11 cellular contexts compared by ENCODE assay signal in the genomic region with DNA sequence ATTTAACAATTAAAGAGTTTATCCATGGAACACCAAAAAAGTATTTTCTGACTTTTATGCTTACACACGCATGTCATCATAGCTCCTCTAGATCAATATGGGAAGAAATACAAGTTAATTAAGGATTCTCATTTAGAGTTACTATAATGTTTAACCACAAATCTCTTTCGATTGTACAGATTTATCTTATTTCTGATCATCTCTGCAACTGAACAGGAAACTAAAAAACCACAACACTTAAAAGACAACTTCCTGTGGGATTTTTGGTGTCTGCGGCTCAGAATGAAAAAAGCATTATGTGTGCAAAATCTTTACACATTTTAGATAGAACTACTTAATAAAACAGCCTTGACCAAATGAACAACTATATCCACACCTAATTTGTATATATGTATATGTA. TPM values are rescaled to one million over a fixed set of nuclear protein-coding genes. Genes with fewer than 3 reads are reported as not detected.
DNase-seq lines count a peak whose midpoint lies in the region; ATAC-seq and TF ChIP-seq lines count a peak whose summit lies in the region.
"Had no signal": no experiment of that assay in that cellular context is flagged by ENCODE, and none has a peak within 500 bp of the region (broad histone marks: within the 10 kb centered on the region; RNA-seq: fewer than 3 reads in every experiment).

No MANE protein-coding gene starts in this region.

- H3K4me1 ChIP-seq in A673 (ENCODE audit: insufficient read depth, low read length, poor library complexity, severe bottlenecking) (peaks cover 29% of the 10 kb centered on the region), thyroid gland (peaks cover 5 to 6% of the 10 kb centered on the region in 2 donors), upper lobe of left lung (peaks cover 17 to 32% (median 22%) of the 10 kb centered on the region in 4 donors), sigmoid colon (peaks cover 0 to 14% (median 13%) of the 10 kb centered on the region in 4 donors)

- H3K36me3 Mint-ChIP-seq in activated CD8-positive, alpha-beta T cell treated with anti-CD3 and anti-CD28 coated beads for 36 hours (ENCODE audit: low read depth) = peaks cover 6% of the 10 kb centered on the region

- H3K4me3 ChIP-seq in A673 (ENCODE audit: low read depth, low read length, poor library complexity, severe bottlenecking) = no peak overlapping the region
- no peak overlapping the region for H3K4me3 ChIP-seq in thyroid gland (replicated peaks in 1 of 3)
- no peak overlapping the region for H3K4me3 ChIP-seq in upper lobe of left lung
- H3K4me3 ChIP-seq in sigmoid colon = no peak overlapping the region
- H3K4me3 ChIP-seq: lung, right lobe of liver had no signal

- WGBS in thyroid gland, 2 donors = 52 to 61% methylated on average over 3 of the region's 3 CpGs
- 34% methylated on average over 3 of the region's 3 CpGs for WGBS in upper lobe of left lung, 2 donors
- 34 to 68% methylated on average over 3 of the region's 3 CpGs for WGBS in sigmoid colon, 2 donors

- ATAC-seq in activated CD8-positive, alpha-beta T cell treated with anti-CD3 and anti-CD28 coated beads for 36 hours = peak; percentile 24
- ATAC-seq in upper lobe of left lung (ENCODE audit: low FRiP score in 2 of 2) = no peak
- ATAC-seq: right lobe of liver had no signal

- TF ChIP-seq EP300 in upper lobe of left lung (IDR thresholded peaks at IDR 0.05) = no peak
- no peak for TF ChIP-seq EP300 in sigmoid colon (IDR thresholded peaks at IDR 0.05)

- no peak for TF ChIP-seq POLR2A in thyroid gland (IDR thresholded peaks at IDR 0.05)
- TF ChIP-seq POLR2A in upper lobe of left lung (IDR thresholded peaks at IDR 0.05) = no peak
- TF ChIP-seq POLR2A in sigmoid colon (IDR thresholded peaks at IDR 0.05) = no peak

- peaks cover 7% of the 10 kb centered on the region for H3K9me3 Mint-ChIP-seq in activated CD8-positive, alpha-beta T cell treated with anti-CD3 and anti-CD28 coated beads for 36 hours

- H3K4me3 Mint-ChIP-seq in activated CD8-positive, alpha-beta T cell treated with anti-CD3 and anti-CD28 coated beads for 36 hours = no peak overlapping the region

- intact Hi-C loops in A673 (cut with micrococcal nuclease; ENCODE audit: unreplicated experiment) (no loop called here), thyroid gland (cut with DNase I) (no loop called here), sigmoid colon (cut with DNase I) (no loop called here)
- intact Hi-C loops in activated CD8-positive, alpha-beta T cell treated with anti-CD3 and anti-CD28 coated beads for 36 hours (cut with micrococcal nuclease) = no loop called here

- H3K9me3 ChIP-seq in A673 (ENCODE audit: low read depth, low read length, poor library complexity, severe bottlenecking) (no peaks in the 10 kb centered on the region), thyroid gland (no peaks in the 10 kb centered on the region), upper lobe of left lung (no peaks in the 10 kb centered on the region), sigmoid colon (no peaks in the 10 kb centered on the region)
- H3K9me3 ChIP-seq: right lobe of liver had no signal

- no TSS peak for BruUV-seq in A673 (replicated peaks; lab: Mats Ljungman, UMichigan)

- no peak overlapping the region for H3K27ac Mint-ChIP-seq in activated CD8-positive, alpha-beta T cell treated with anti-CD3 and anti-CD28 coated beads for 36 hours

- peaks cover 44% of the 10 kb centered on the region for H3K27me3 Mint-ChIP-seq in activated CD8-positive, alpha-beta T cell treated with anti-CD3 and anti-CD28 coated beads for 36 hours

- CTCF ChIA-PET in A673 (lab: Charles Lee) = no interaction called here
- CTCF ChIA-PET in activated CD8-positive, alpha-beta T cell treated with anti-CD3 and anti-CD28 coated beads for 36 hours (lab: Charles Lee) = no interaction called here

- H3K36me3 ChIP-seq in A673 (ENCODE audit: insufficient read depth, low read length, poor library complexity, severe bottlenecking) = no peaks in the 10 kb centered on the region
- no peaks in the 10 kb centered on the region for H3K36me3 ChIP-seq in thyroid gland
- no peaks in the 10 kb centered on the region for H3K36me3 ChIP-seq in upper lobe of left lung
- H3K36me3 ChIP-seq in sigmoid colon = no peaks in the 10 kb centered on the region
- H3K36me3 ChIP-seq: right lobe of liver had no signal

- H3K27ac ChIP-seq in A673 (ENCODE audit: low read depth, low read length, poor library complexity, severe bottlenecking) = no peak overlapping the region
- no peak overlapping the region for H3K27ac ChIP-seq in thyroid gland
- peak overlapping the region in 2 of 4 donors; percentile 11 to 64 for H3K27ac ChIP-seq in upper lobe of left lung
- no peak overlapping the region for H3K27ac ChIP-seq in sigmoid colon
- H3K27ac ChIP-seq: right lobe of liver had no signal

- H3K27me3 ChIP-seq in A673 (replicated peaks; ENCODE audit: insufficient read depth, low read depth, low read length, poor library complexity) = no peaks in the 10 kb centered on the region
- no peaks in the 10 kb centered on the region for H3K27me3 ChIP-seq in thyroid gland
- peaks cover 0 to 8% (median 2%) of the 10 kb centered on the region in 4 donors for H3K27me3 ChIP-seq in upper lobe of left lung
- no peaks in the 10 kb centered on the region for H3K27me3 ChIP-seq in sigmoid colon
- H3K27me3 ChIP-seq: right lobe of liver had no signal

- DNase-seq in A673 (ENCODE audit: low spot score) = peak; percentile 81
- peak; percentile 17 for DNase-seq in GM03348 (ENCODE audit: low spot score)
- DNase-seq in KG1 (lab: John Stamatoyannopoulos, UW) = peak; percentile 9
- peak; percentile 52 for DNase-seq in activated CD8-positive, alpha-beta T cell treated with anti-CD3 and anti-CD28 coated beads for 36 hours
- no peak for DNase-seq in thyroid gland
- no peak for DNase-seq in upper lobe of left lung
- no peak for DNase-seq in sigmoid colon
- no peak for DNase-seq in inferior parietal cortex (ENCODE audit: extremely low spot score)
- DNase-seq: NCI-H748 treated with DMSO at 0.1 percent for 48 hours, right lobe of liver had no signal

- peaks cover 18% of the 10 kb centered on the region for H3K4me1 Mint-ChIP-seq in activated CD8-positive, alpha-beta T cell treated with anti-CD3 and anti-CD28 coated beads for 36 hours (ENCODE audit: low read depth)

- no peak for TF ChIP-seq CTCF in A673 (conservative IDR thresholded peaks at IDR 0.05; ENCODE audit: low read depth, low read length)
- no peak for TF ChIP-seq CTCF in activated CD8-positive, alpha-beta T cell treated with anti-CD3 and anti-CD28 coated beads for 36 hours (IDR thresholded peaks at IDR 0.05)
- no peak for TF ChIP-seq CTCF in thyroid gland (IDR thresholded peaks at IDR 0.05)
- no peak for TF ChIP-seq CTCF in upper lobe of left lung (IDR thresholded peaks at IDR 0.05)
- TF ChIP-seq CTCF in sigmoid colon (IDR thresholded peaks at IDR 0.05) = no peak

- POLR2A ChIA-PET in A673 (lab: Charles Lee; ENCODE audit: low non-redundant PET) = no interaction called here
- POLR2A ChIA-PET in activated CD8-positive, alpha-beta T cell treated with anti-CD3 and anti-CD28 coated beads for 36 hours (lab: Charles Lee) = no interaction called here

RNA-seq across cellular contexts. Expression of gene TJP1, which starts 2.9 kb away (rescaled TPM):
- total RNA-seq in A673 (2021) = 34.7 and 42.9 TPM in 2 replicates
- total RNA-seq in activated CD8-positive, alpha-beta T cell treated with anti-CD3 and anti-CD28 coated beads for 36 hours = not detected
- 100 to 1,000 TPM; 107 to 166 (median 126) TPM for total RNA-seq in thyroid gland
- 100 to 1,000 TPM in 4 of 6 donors, 10 to 100 TPM in 2; 88.0 to 168 (median 113) TPM for total RNA-seq in upper lobe of left lung
- 100 to 1,000 TPM in 2 of 4 donors, 10 to 100 TPM in 2; 92.0 to 134 (median 107) TPM for total RNA-seq in sigmoid colon
- polyA plus RNA-seq in sigmoid colon = 10 to 100 TPM; 21.3 to 33.0 (median 28.0) TPM

Comparison
In these comparisons a context has a peak if more than half of its experiments do, and no peak if none do; other contexts are left out.
1. DNase-seq: peak in A673 (single experiment), GM03348 (single experiment), KG1 (single experiment) and activated CD8-positive, alpha-beta T cell treated with anti-CD3 and anti-CD28 coated beads for 36 hours (single experiment); none in thyroid gland (0 of 2), upper lobe of left lung (0 of 2), sigmoid colon (single experiment) and inferior parietal cortex (single experiment).
2. RNA of gene TJP1, which starts 2.9 kb away (total RNA-seq): 107 to 166 TPM in thyroid gland, 92.0 to 134 TPM in sigmoid colon, 88.0 to 168 TPM in upper lobe of left lung and 34.7 to 42.9 TPM in A673; not detected in activated CD8-positive, alpha-beta T cell treated with anti-CD3 and anti-CD28 coated beads for 36 hours; every median in the first group is over 10 times any median in the second.